ENCODE assay signal across 22 cellular contexts in genomic region chr2:232406556-232407310, GRCh38. TPM values are rescaled to one million over a fixed set of nuclear protein-coding genes. Genes with fewer than 3 reads are reported as not detected.
DNase-seq lines count a peak whose midpoint lies in the region; ATAC-seq and TF ChIP-seq lines count a peak whose summit lies in the region.
"Had no signal": no experiment of that assay in that cellular context is flagged by ENCODE, and none has a peak within 500 bp of the region (broad histone marks: within the 10 kb centered on the region; RNA-seq: fewer than 3 reads in every experiment).

ALPG (plus strand) TSS chr2:232406844; CDS start chr2:232406895, 51 bp downstream.

- no peaks in the 10 kb centered on the region for H4K20me1 ChIP-seq in GM23338 (replicated peaks; ENCODE audit: insufficient read depth)
- no peaks in the 10 kb centered on the region for H4K20me1 ChIP-seq in Karpas-422 (ENCODE audit: insufficient read depth, low read depth, low read length)

- no peaks in the 10 kb centered on the region for H3F3A ChIP-seq in GM23338 (replicated peaks; ENCODE audit: low read depth)

- no peaks in the 10 kb centered on the region for H3K4me1 Mint-ChIP-seq in GM23338
- H3K4me1 Mint-ChIP-seq in CD14-positive monocyte: no peaks in the 10 kb centered on the region
- H3K4me1 Mint-ChIP-seq: CD4-positive, CD25-positive, alpha-beta regulatory T cell had no signal

- no peak within 1 kb of the TSS for H3K4me3 ChIP-seq in GM23338
- no peak within 1 kb of the TSS for H3K4me3 ChIP-seq in Karpas-422 (ENCODE audit: low read length)
- no peak within 1 kb of the TSS for H3K4me3 ChIP-seq in sigmoid colon
- no peak within 1 kb of the TSS for H3K4me3 ChIP-seq in uterus
- H3K4me3 ChIP-seq: GM12878 had no signal

- intact Hi-C loops in sigmoid colon (cut with DNase I): no loop called here
- intact Hi-C loops in CD14-positive monocyte (cut with micrococcal nuclease): no loop called here
- intact Hi-C loops in uterus (cut with DNase I; ENCODE audit: low total_unique reads): no loop called here

- H3K9me3 ChIP-seq in Karpas-422 (ENCODE audit: low read length): no peaks in the 10 kb centered on the region
- H3K9me3 ChIP-seq in sigmoid colon: no peaks in the 10 kb centered on the region
- H3K9me3 ChIP-seq in uterus: no peaks in the 10 kb centered on the region
- H3K9me3 ChIP-seq: SK-N-SH had no signal

- H3K27ac ChIP-seq in GM23338 (ENCODE audit: low read depth) (no peak within 1 kb of the TSS), Karpas-422 (ENCODE audit: low read length) (no peak within 1 kb of the TSS), sigmoid colon (no peak within 1 kb of the TSS), uterus (no peak within 1 kb of the TSS)

- peaks cover 4% of the 10 kb centered on the region for H3K27me3 Mint-ChIP-seq in GM23338 (ENCODE audit: insufficient read depth, low read depth, poor library complexity)
- H3K27me3 Mint-ChIP-seq in CD14-positive monocyte (ENCODE audit: low read depth in 3 of 3): peaks cover 4 to 21% (median 10%) of the 10 kb centered on the region in 3 donors

- H3K4me1 ChIP-seq in GM23338 (ENCODE audit: insufficient read depth) (no peaks in the 10 kb centered on the region), Karpas-422 (ENCODE audit: low read length) (peaks cover 1% of the 10 kb centered on the region; the same call in 1 of the 2 replicates), sigmoid colon (no peaks in the 10 kb centered on the region), uterus (no peaks in the 10 kb centered on the region)

- TF ChIP-seq POLR2A in sigmoid colon (IDR thresholded peaks at IDR 0.05): no peak
- TF ChIP-seq POLR2A in uterus (IDR thresholded peaks at IDR 0.05): no peak

- H2AFZ ChIP-seq in GM23338 (no peak within 1 kb of the TSS), Karpas-422 (ENCODE audit: low read length) (no peak within 1 kb of the TSS)

- TF ChIP-seq EP300 in sigmoid colon (IDR thresholded peaks at IDR 0.05): no peak

- H3K9me2 ChIP-seq in GM23338 (ENCODE audit: insufficient read depth) (no peaks in the 10 kb centered on the region), Karpas-422 (replicated peaks; ENCODE audit: insufficient read depth, low read length) (no peaks in the 10 kb centered on the region)
- H3K9me2 ChIP-seq: SK-N-SH had no signal

- H3K27me3 ChIP-seq in GM23338 (ENCODE audit: insufficient read depth) (no peaks in the 10 kb centered on the region), Karpas-422 (ENCODE audit: low read length) (no peaks in the 10 kb centered on the region), sigmoid colon (peaks cover 0 to 13% (median 0%) of the 10 kb centered on the region in 3 donors), uterus (no peaks in the 10 kb centered on the region)

- H3K36me3 Mint-ChIP-seq in GM23338 (ENCODE audit: low read depth): no peaks in the 10 kb centered on the region; the same call in 2 of the 3 replicates
- no peaks in the 10 kb centered on the region for H3K36me3 Mint-ChIP-seq in CD14-positive monocyte
- H3K36me3 Mint-ChIP-seq: CD4-positive, CD25-positive, alpha-beta regulatory T cell had no signal

- H3K4me2 ChIP-seq in GM23338 (no peak within 1 kb of the TSS), Karpas-422 (ENCODE audit: low read depth, low read length, poor library complexity, severe bottlenecking) (no peak within 1 kb of the TSS)
- H3K4me2 ChIP-seq: SK-N-SH had no signal

- H3K27ac Mint-ChIP-seq in GM23338 (no peak within 1 kb of the TSS), CD14-positive monocyte (peak within 1 kb of the TSS in 1 of 7 donors; percentile 4)
- H3K27ac Mint-ChIP-seq: CD4-positive, CD25-positive, alpha-beta regulatory T cell had no signal

- H3K4me3 Mint-ChIP-seq in GM23338: no peak within 1 kb of the TSS
- no peak within 1 kb of the TSS for H3K4me3 Mint-ChIP-seq in CD14-positive monocyte

- DNase-seq in GM23338 (ENCODE audit: low spot score): peak; percentile 46
- peak; percentile 25 for DNase-seq in Karpas-422
- peak; percentile 12 for DNase-seq in left kidney (ENCODE audit: low read depth, low spot score)
- DNase-seq in sigmoid colon: peak; percentile 57
- DNase-seq in CD14-positive monocyte (ENCODE audit: low spot score): no peak
- no peak for DNase-seq in uterus
- DNase-seq: ACHN; CD4-positive, CD25-positive, alpha-beta regulatory T cell; COR-L47; KG1; MV-4-11; NCI-H1694 treated with DMSO at 0.1 percent for 48 hours; NCI-H2107; NCI-H524; NCI-H82; RPMI8226; SHP77 treated with DMSO at 0.1 percent for 48 hours; SK-N-SH had no signal

- TF ChIP-seq CTCF in GM23338 (conservative IDR thresholded peaks at IDR 0.05; ENCODE audit: low read depth in 2 of 2): no peak
- TF ChIP-seq CTCF in sigmoid colon (IDR thresholded peaks at IDR 0.05): no peak
- no peak for TF ChIP-seq CTCF in CD14-positive monocyte (IDR thresholded peaks at IDR 0.05)
- TF ChIP-seq CTCF in uterus (IDR thresholded peaks at IDR 0.05): no peak

- no peaks in the 10 kb centered on the region for H3K79me2 ChIP-seq in GM23338 (replicated peaks; ENCODE audit: insufficient read depth)
- no peaks in the 10 kb centered on the region for H3K79me2 ChIP-seq in Karpas-422 (ENCODE audit: low read length)

- H3K9me3 Mint-ChIP-seq in GM23338 (no peaks in the 10 kb centered on the region), CD14-positive monocyte (no peaks in the 10 kb centered on the region)

- H3K9ac ChIP-seq in Karpas-422 (ENCODE audit: low read length): no peak within 1 kb of the TSS
- H3K9ac ChIP-seq: SK-N-SH had no signal

- H3K36me3 ChIP-seq in GM23338 (ENCODE audit: insufficient read depth) (no peaks in the 10 kb centered on the region), Karpas-422 (ENCODE audit: insufficient read depth, low read length) (no peaks in the 10 kb centered on the region), sigmoid colon (no peaks in the 10 kb centered on the region), uterus (no peaks in the 10 kb centered on the region)

- peak; percentile 36 for ATAC-seq in GM23338
- ATAC-seq in GM18909 (IDR thresholded peaks at IDR 0.05; ENCODE audit: poor library complexity, unreplicated experiment): no peak
- ATAC-seq: GM12878 had no signal

- WGBS in sigmoid colon, 2 donors: 87 to 92% methylated on average over 17 of the region's 17 CpGs

TF ChIP-seq in GM23338, 12 proteins besides CTCF, POLR2A, EP300 and RAD21 (continues in another document):
- TF ChIP-seq REST (IDR thresholded peaks at IDR 0.05; ENCODE audit: unreplicated experiment) (no peak), STAT1 (IDR thresholded peaks at IDR 0.05; ENCODE audit: unreplicated experiment) (no peak), POLR2AphosphoS5 (IDR thresholded peaks at IDR 0.05; ENCODE audit: low read depth) (no peak), ETS1 (IDR thresholded peaks at IDR 0.05) (no peak), CREB1 (CRISPR knock-in tag; IDR thresholded peaks at IDR 0.05; ENCODE audit: low read depth) (no peak), ZNF114 (CRISPR knock-in tag; IDR thresholded peaks at IDR 0.05) (no peak), NANOG (IDR thresholded peaks at IDR 0.05; ENCODE audit: borderline replicate concordance) (no peak), ZNF331 (CRISPR knock-in tag; IDR thresholded peaks at IDR 0.05; ENCODE audit: low read depth) (no peak)

RNA-seq across cellular contexts. Expression of gene ALPG, which starts in this region (rescaled TPM):
- total RNA-seq in GM23338 (2014; rRNA removed; shearing (Covaris generic)): 2.5 and 3.8 TPM in 2 replicates
- 0.89 and 1.4 TPM in 2 replicates for polyA plus RNA-seq in GM23338 (2016; fragmentation: Nextera tagmentation; extraction: Ambion mirVana)
- total RNA-seq in Karpas-422 (2014; rRNA removed; shearing (Covaris generic); ENCODE audit: low replicate concordance): not detected in 2 replicates
- not detected for total RNA-seq in sigmoid colon
- under 1 TPM in 1 of 3 donors, not detected in 2; 0.10 TPM for polyA plus RNA-seq in sigmoid colon
- polyA plus RNA-seq in CD14-positive monocyte: not detected
- total RNA-seq in uterus: not detected
- total RNA-seq: CD4-positive, CD25-positive, alpha-beta regulatory T cell; Daoy; GM12878; H4 had no signal
- polyA plus RNA-seq: CD4-positive, CD25-positive, alpha-beta regulatory T cell; GM12878; SK-N-SH had no signal

Comparison
In these comparisons a context has a peak if more than half of its experiments do, and no peak if none do; other contexts are left out.
1. Peak in DNase-seq in Karpas-422; RNA of the gene not detected or under 1 TPM.
2. Peak in DNase-seq in sigmoid colon; RNA of the gene not detected or under 1 TPM.
3. DNase-seq: peak in GM23338 (single experiment) and left kidney (single experiment); none in CD14-positive monocyte (single experiment) and uterus (0 of 2).